ENCODE assay signal across 8 cellular contexts in genomic region chr3:157129782-157130137, GRCh38. TPM values are rescaled to one million over a fixed set of nuclear protein-coding genes. Genes with fewer than 3 reads are reported as not detected.
A peak's percentile ranks its signal among the peaks of the same experiment; 100 is the strongest.
DNase-seq lines count a peak whose midpoint lies in the region; ATAC-seq and TF ChIP-seq lines count a peak whose summit lies in the region.
"Had no signal": no experiment of that assay in that cellular context is flagged by ENCODE, and none has a peak within 500 bp of the region (broad histone marks: within the 10 kb centered on the region; RNA-seq: fewer than 3 reads in every experiment).

No MANE protein-coding gene starts in this region.

- peak overlapping the region; percentile 14 for H3K9ac ChIP-seq in rectal smooth muscle tissue (ENCODE audit: low read length)

- no peak for ATAC-seq in GM19035 (IDR thresholded peaks at IDR 0.05; ENCODE audit: unreplicated experiment)
- ATAC-seq in HG03342 (IDR thresholded peaks at IDR 0.05; ENCODE audit: unreplicated experiment): no peak

- peak overlapping the region in 2 of 3 donors; percentile 67 to 87 for H3K27ac Mint-ChIP-seq in IgD-negative memory B cell
- H3K27ac Mint-ChIP-seq in glutamatergic neuron (ENCODE audit: unreplicated experiment): peak overlapping the region; percentile 82

- H3K4me1 Mint-ChIP-seq in IgD-negative memory B cell (peaks cover 20 to 23% (median 22%) of the 10 kb centered on the region in 3 donors), glutamatergic neuron (ENCODE audit: low read depth, unreplicated experiment) (peaks cover 13% of the 10 kb centered on the region)

- peaks cover 12% of the 10 kb centered on the region for H3K4me1 ChIP-seq in rectal smooth muscle tissue (ENCODE audit: control insufficient read depth, insufficient read depth, low read length)

- peak overlapping the region; percentile 14 for H3K4me3 ChIP-seq in rectal smooth muscle tissue (ENCODE audit: low read length)

- H3K27me3 ChIP-seq in rectal smooth muscle tissue (ENCODE audit: control insufficient read depth, insufficient read depth, low read length): no peaks in the 10 kb centered on the region
- H3K27me3 ChIP-seq: neutrophil had no signal

- no peaks in the 10 kb centered on the region for H3K36me3 Mint-ChIP-seq in IgD-negative memory B cell
- no peaks in the 10 kb centered on the region for H3K36me3 Mint-ChIP-seq in glutamatergic neuron (ENCODE audit: unreplicated experiment)

- H3K4me3 Mint-ChIP-seq in IgD-negative memory B cell: peak overlapping the region in 2 of 4 donors; percentile 59 to 78
- no peak overlapping the region for H3K4me3 Mint-ChIP-seq in glutamatergic neuron (ENCODE audit: unreplicated experiment)

- no peaks in the 10 kb centered on the region for H3K9me3 Mint-ChIP-seq in IgD-negative memory B cell
- peaks cover 8% of the 10 kb centered on the region for H3K9me3 Mint-ChIP-seq in glutamatergic neuron (ENCODE audit: unreplicated experiment)

- H3K27me3 Mint-ChIP-seq in IgD-negative memory B cell (no peaks in the 10 kb centered on the region), glutamatergic neuron (ENCODE audit: unreplicated experiment) (no peaks in the 10 kb centered on the region)

- H3K36me3 ChIP-seq in rectal smooth muscle tissue (ENCODE audit: control insufficient read depth, insufficient read depth, low read length): no peaks in the 10 kb centered on the region

- H3K27ac ChIP-seq in rectal smooth muscle tissue (ENCODE audit: low read depth, low read length): peak overlapping the region; percentile 65
- H3K27ac ChIP-seq: neutrophil had no signal

- peak; percentile 26 to 39 for DNase-seq in activated CD4-positive, alpha-beta T cell treated with anti-CD3 and anti-CD28 coated beads, Interleukin-2, amount 50 U/mL, for 48 hours
- DNase-seq in glutamatergic neuron (no peak), SKM-1 (lab: John Stamatoyannopoulos, UW; ENCODE audit: unreplicated experiment) (no peak)

- no peak for TF ChIP-seq CTCF in glutamatergic neuron (IDR thresholded peaks at IDR 0.05; ENCODE audit: partially characterized antibody, unreplicated experiment)

RNA-seq across cellular contexts. Expression of gene CCNL1, which starts 30.2 kb away (rescaled TPM):
- 107 TPM for polyA plus RNA-seq in IgD-negative memory B cell
- 123 TPM for total RNA-seq in glutamatergic neuron (ENCODE audit: unreplicated experiment)

Comparison
In these comparisons a context has a peak if more than half of its experiments do, and no peak if none do; other contexts are left out.
1. DNase-seq: peak in activated CD4-positive, alpha-beta T cell treated with anti-CD3 and anti-CD28 coated beads, Interleukin-2, amount 50 U/mL, for 48 hours (2 of 2); none in glutamatergic neuron (single experiment) and SKM-1 (single experiment).